In the genomic region with DNA sequence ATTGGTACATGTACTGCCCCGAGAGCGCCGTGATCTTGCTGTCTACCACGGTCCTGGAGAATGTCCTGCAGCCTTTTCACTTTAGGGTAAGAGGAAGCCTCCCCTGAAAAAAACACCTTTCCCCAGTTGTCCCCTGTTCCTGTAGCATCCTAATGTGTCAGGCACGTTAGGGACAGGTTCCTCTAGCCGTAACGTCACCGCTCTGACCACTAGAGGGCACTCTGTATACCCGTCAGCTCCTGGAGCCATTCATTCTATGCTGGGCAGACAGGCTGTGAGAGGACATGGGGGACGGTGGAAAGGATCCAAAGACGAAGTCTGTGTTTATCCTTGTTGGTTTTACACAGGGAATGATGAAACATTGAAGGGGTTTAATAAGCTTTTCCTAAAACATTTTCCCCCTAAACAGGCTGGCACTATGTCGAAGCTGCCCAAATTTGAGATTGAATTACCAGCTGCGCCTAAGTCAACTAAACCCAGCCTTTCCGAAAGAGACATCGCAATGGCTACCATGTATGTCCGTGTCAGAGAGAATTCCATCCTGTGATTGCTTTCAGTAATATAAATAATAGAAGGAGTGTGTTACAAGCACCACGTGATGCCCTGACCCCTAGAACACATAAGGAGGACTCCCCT, we compare ENCODE assay signal across 8 cellular contexts. TPM values are rescaled to one million over a fixed set of nuclear protein-coding genes. Genes with fewer than 3 reads are reported as not detected.
A peak's percentile ranks its signal among the peaks of the same experiment; 100 is the strongest.
DNase-seq lines count a peak whose midpoint lies in the region; ATAC-seq and TF ChIP-seq lines count a peak whose summit lies in the region.

No MANE protein-coding gene starts in this region.

- no peaks in the 10 kb centered on the region for H3K9me3 Mint-ChIP-seq in activated naive CD8-positive, alpha-beta T cell treated with anti-CD3 and anti-CD28 coated beads, Interleukin-2, amount 10 ng/mL, durations not matched to agents 7 days and 5 days

- ATAC-seq in activated naive CD8-positive, alpha-beta T cell treated with anti-CD3 and anti-CD28 coated beads, Interleukin-2, amount 10 ng/mL, durations not matched to agents 7 days and 5 days (ENCODE audit: low read depth) = peak; percentile 96

- H3K36me3 Mint-ChIP-seq in activated naive CD8-positive, alpha-beta T cell treated with anti-CD3 and anti-CD28 coated beads, Interleukin-2, amount 10 ng/mL, durations not matched to agents 7 days and 5 days = peaks cover 31% of the 10 kb centered on the region

- peak; percentile 91 for TF ChIP-seq CTCF in GM06990 (IDR thresholded peaks at IDR 0.05; ENCODE audit: insufficient read depth, low read length, poor library complexity, severe bottlenecking)
- TF ChIP-seq CTCF in HEK293 (tag by site-specific recombination; IDR thresholded peaks at IDR 0.05) = peak; percentile 62

- CTCF ChIA-PET in HEK293 (lab: Yijun Ruan, JAX) = interaction anchor here (0.6 to 3.8 kb wide), 42 partner anchors 7 to 715 kb away, joined by 3 to 35 read pairs (median 4); a partner anchor contains a TSS

- no peak overlapping the region for H3K27ac ChIP-seq in HEK293 (ENCODE audit: extremely low read depth, low read depth, low read length)

- H3K4me1 Mint-ChIP-seq in activated naive CD8-positive, alpha-beta T cell treated with anti-CD3 and anti-CD28 coated beads, Interleukin-2, amount 10 ng/mL, durations not matched to agents 7 days and 5 days = peaks cover 23% of the 10 kb centered on the region

- peak overlapping the region; percentile 49 for H3K27ac Mint-ChIP-seq in activated naive CD8-positive, alpha-beta T cell treated with anti-CD3 and anti-CD28 coated beads, Interleukin-2, amount 10 ng/mL, durations not matched to agents 7 days and 5 days

- H3K9me3 ChIP-seq in HEK293 (ENCODE audit: control insufficient read depth, insufficient read depth, low read depth, low read length) = no peaks in the 10 kb centered on the region

- intact Hi-C loops in cardiac septum (cut with DNase I) = loop anchor here (2.0 to 10.0 kb wide), 2 partner anchors 71 to 299 kb away; a partner anchor contains a TSS

- H3K4me1 ChIP-seq in HEK293 (ENCODE audit: control insufficient read depth, insufficient read depth, low read length) = no peaks in the 10 kb centered on the region

- H3K36me3 ChIP-seq in GM06990 (ENCODE audit: control insufficient read depth, insufficient read depth, low read length) (peaks cover 20% of the 10 kb centered on the region), HEK293 (ENCODE audit: control insufficient read depth in 2 of 2, insufficient read depth in 1 of 2, low read length in 2 of 2) (peaks cover 21 to 73% of the 10 kb centered on the region in 2 experiments)

- no peaks in the 10 kb centered on the region for H3K27me3 Mint-ChIP-seq in activated naive CD8-positive, alpha-beta T cell treated with anti-CD3 and anti-CD28 coated beads, Interleukin-2, amount 10 ng/mL, durations not matched to agents 7 days and 5 days

- POLR2A ChIA-PET in HEK293 (lab: Yijun Ruan, JAX) = interaction anchor here (0.5 kb wide), 1 partner anchor 122 kb away, joined by 5 read pairs; no protein-coding TSS in a partner anchor
- POLR2A ChIA-PET in activated naive CD8-positive, alpha-beta T cell treated with anti-CD3 and anti-CD28 coated beads, Interleukin-2, amount 10 ng/mL, durations not matched to agents 7 days and 5 days (lab: Charles Lee) = interaction anchor here (0.5 to 1.8 kb wide), 4 partner anchors 59 to 545 kb away, joined by 3 to 7 read pairs (median 4); a partner anchor contains a TSS

- H3K27me3 ChIP-seq in GM06990 (replicated peaks; ENCODE audit: control insufficient read depth, insufficient read depth, low read length) = no peaks in the 10 kb centered on the region

- H3K4me3 ChIP-seq in GM06990 (replicated peaks; ENCODE audit: low read depth, low read length) (no peak overlapping the region), HEK293 (ENCODE audit: low read depth, low read length) (no peak overlapping the region)

- no peak overlapping the region for H3K4me3 Mint-ChIP-seq in activated naive CD8-positive, alpha-beta T cell treated with anti-CD3 and anti-CD28 coated beads, Interleukin-2, amount 10 ng/mL, durations not matched to agents 7 days and 5 days

- DNase-seq in GM06990 (ENCODE audit: extremely low read depth, insufficient read length) (no peak), NCI-H1092 (lab: John Stamatoyannopoulos, UW) (peak; percentile 74), SW 1271 (lab: John Stamatoyannopoulos, UW) (peak; percentile 31 to 75), cardiac septum (ENCODE audit: low spot score) (peak; percentile 91), putamen (ENCODE audit: low spot score) (peak; percentile 83), epidermal melanocyte (ENCODE audit: insufficient read length, low spot score) (no peak)
- DNase-seq in activated naive CD8-positive, alpha-beta T cell treated with anti-CD3 and anti-CD28 coated beads, Interleukin-2, amount 10 ng/mL, durations not matched to agents 7 days and 5 days = peak; percentile 65

TF ChIP-seq in HEK293, 187 proteins besides CTCF, POLR2A, EP300 and RAD21 (continues in another document):
- no peak for TF ChIP-seq ZFP41 (tag by site-specific recombination; IDR thresholded peaks at IDR 0.05; ENCODE audit: borderline replicate concordance)
- TF ChIP-seq ZNF549 (tag by site-specific recombination; IDR thresholded peaks at IDR 0.05) = no peak
- TF ChIP-seq ZNF121 (tag by site-specific recombination; IDR thresholded peaks at IDR 0.05) = no peak
- TF ChIP-seq SP2 (tag by site-specific recombination; IDR thresholded peaks at IDR 0.05) = no peak
- peak; percentile 33; the same call in 1 of the 2 replicates for TF ChIP-seq ZXDB (tag by site-specific recombination; IDR thresholded peaks at IDR 0.05)
- TF ChIP-seq ZNF24 (tag by site-specific recombination; IDR thresholded peaks at IDR 0.05) = no peak
- TF ChIP-seq, protein P1, sequence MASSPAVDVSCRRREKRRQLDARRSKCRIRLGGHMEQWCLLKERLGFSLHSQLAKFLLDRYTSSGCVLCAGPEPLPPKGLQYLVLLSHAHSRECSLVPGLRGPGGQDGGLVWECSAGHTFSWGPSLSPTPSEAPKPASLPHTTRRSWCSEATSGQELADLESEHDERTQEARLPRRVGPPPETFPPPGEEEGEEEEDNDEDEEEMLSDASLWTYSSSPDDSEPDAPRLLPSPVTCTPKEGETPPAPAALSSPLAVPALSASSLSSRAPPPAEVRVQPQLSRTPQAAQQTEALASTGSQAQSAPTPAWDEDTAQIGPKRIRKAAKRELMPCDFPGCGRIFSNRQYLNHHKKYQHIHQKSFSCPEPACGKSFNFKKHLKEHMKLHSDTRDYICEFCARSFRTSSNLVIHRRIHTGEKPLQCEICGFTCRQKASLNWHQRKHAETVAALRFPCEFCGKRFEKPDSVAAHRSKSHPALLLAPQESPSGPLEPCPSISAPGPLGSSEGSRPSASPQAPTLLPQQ (tag by site-specific recombination; IDR thresholded peaks at IDR 0.05) = no peak
- TF ChIP-seq, protein P2, sequence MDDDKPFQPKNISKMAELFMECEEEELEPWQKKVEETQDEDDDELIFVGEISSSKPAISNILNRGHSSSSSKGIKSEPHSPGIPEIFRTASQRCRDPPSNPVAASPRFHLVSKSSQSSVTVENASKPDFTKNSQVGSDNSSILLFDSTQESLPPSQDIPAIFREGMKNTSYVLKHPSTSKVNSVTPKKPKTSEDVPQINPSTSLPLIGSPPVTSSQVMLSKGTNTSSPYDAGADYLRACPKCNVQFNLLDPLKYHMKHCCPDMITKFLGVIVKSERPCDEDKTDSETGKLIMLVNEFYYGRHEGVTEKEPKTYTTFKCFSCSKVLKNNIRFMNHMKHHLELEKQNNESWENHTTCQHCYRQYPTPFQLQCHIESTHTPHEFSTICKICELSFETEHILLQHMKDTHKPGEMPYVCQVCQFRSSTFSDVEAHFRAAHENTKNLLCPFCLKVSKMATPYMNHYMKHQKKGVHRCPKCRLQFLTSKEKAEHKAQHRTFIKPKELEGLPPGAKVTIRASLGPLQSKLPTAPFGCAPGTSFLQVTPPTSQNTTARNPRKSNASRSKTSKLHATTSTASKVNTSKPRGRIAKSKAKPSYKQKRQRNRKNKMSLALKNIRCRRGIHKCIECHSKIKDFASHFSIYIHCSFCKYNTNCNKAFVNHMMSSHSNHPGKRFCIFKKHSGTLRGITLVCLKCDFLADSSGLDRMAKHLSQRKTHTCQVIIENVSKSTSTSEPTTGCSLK (tag by site-specific recombination; IDR thresholded peaks at IDR 0.05) = no peak
- TF ChIP-seq ZNF747 (tag by site-specific recombination; IDR thresholded peaks at IDR 0.05) = no peak
- peak; percentile 64 for TF ChIP-seq ZNF654 (tag by site-specific recombination; IDR thresholded peaks at IDR 0.05; ENCODE audit: low read depth)
- TF ChIP-seq, protein P3, sequence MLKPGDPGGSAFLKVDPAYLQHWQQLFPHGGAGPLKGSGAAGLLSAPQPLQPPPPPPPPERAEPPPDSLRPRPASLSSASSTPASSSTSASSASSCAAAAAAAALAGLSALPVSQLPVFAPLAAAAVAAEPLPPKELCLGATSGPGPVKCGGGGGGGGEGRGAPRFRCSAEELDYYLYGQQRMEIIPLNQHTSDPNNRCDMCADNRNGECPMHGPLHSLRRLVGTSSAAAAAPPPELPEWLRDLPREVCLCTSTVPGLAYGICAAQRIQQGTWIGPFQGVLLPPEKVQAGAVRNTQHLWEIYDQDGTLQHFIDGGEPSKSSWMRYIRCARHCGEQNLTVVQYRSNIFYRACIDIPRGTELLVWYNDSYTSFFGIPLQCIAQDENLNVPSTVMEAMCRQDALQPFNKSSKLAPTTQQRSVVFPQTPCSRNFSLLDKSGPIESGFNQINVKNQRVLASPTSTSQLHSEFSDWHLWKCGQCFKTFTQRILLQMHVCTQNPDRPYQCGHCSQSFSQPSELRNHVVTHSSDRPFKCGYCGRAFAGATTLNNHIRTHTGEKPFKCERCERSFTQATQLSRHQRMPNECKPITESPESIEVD (tag by site-specific recombination; IDR thresholded peaks at IDR 0.05) = no peak
- 0 out of 2 replicates have a peak, but pooled peaks have one; percentile 50 for TF ChIP-seq ZBTB48 (tag by site-specific recombination; IDR thresholded peaks at IDR 0.05)
- TF ChIP-seq ZNF175 (tag by site-specific recombination; IDR thresholded peaks at IDR 0.05) = no peak
- TF ChIP-seq, protein P4, sequence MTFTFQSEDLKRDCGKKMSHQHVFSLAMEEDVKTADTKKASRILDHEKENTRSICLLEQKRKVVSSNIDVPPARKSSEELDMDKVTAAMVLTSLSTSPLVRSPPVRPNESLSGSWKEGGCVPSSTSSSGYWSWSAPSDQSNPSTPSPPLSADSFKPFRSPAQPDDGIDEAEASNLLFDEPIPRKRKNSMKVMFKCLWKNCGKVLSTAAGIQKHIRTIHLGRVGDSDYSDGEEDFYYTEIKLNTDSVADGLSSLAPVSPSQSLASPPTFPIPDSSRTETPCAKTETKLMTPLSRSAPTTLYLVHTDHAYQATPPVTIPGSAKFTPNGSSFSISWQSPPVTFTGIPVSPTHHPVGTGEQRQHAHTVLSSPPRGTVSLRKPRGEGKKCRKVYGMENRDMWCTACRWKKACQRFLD (tag by site-specific recombination; IDR thresholded peaks at IDR 0.05) = no peak
- no peak for TF ChIP-seq ZNF274 (IDR thresholded peaks at IDR 0.05; ENCODE audit: low read length)
- TF ChIP-seq ZNF274 (tag by site-specific recombination; IDR thresholded peaks at IDR 0.05; ENCODE audit: borderline replicate concordance) = no peak

RNA-seq across cellular contexts. Expression of a gene that starts 12.7 kb away (rescaled TPM):
- 10 to 100 TPM; 55.8 to 58.3 TPM for total RNA-seq in activated naive CD8-positive, alpha-beta T cell treated with anti-CD3 and anti-CD28 coated beads, Interleukin-2, amount 10 ng/mL, durations not matched to agents 7 days and 5 days
- 18.1 TPM for total RNA-seq in cardiac septum

Comparison
In these comparisons a context has a peak if more than half of its experiments do, and no peak if none do; other contexts are left out.
1. DNase-seq: peak in NCI-H1092 (single experiment), SW 1271 (2 of 2), activated naive CD8-positive, alpha-beta T cell treated with anti-CD3 and anti-CD28 coated beads, Interleukin-2, amount 10 ng/mL, durations not matched to agents 7 days and 5 days (single experiment), cardiac septum (single experiment) and putamen (single experiment); none in GM06990 (single experiment) and epidermal melanocyte (single experiment).